In the genomic region with DNA sequence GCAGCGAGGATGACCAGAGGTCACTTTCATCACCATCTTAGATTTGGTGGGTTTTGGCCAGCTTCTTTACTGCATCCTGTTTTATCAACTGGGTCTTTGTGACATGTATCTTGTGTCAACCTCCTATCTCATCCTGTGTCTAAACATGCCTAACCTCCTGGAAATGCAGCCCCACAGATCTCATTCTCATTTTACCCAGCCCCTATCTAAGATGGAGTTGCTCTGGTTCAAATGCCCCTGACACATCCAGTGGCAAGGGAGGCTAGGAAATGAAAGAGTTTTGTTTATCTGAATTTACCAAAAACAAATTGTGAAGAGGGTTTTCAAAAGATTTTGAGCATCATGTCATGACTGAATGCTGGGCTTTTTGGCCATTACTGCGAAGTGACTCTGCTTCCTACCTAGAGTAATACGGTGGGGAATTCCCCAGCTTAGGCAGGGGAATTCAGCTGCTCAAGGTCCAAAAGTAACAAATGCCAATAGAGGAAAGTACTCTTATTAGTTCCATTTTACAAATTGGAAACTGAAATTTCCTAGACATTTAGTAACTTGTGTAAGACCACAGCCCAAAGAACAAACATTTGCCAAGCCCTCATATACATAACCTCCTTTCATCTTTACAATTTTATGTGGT, we compare ENCODE assay signal across 20 cellular contexts. TPM values are rescaled to one million over a fixed set of nuclear protein-coding genes. Genes with fewer than 3 reads are reported as not detected.
DNase-seq lines count a peak whose midpoint lies in the region; ATAC-seq and TF ChIP-seq lines count a peak whose summit lies in the region.
"Had no signal": no experiment of that assay in that cellular context is flagged by ENCODE, and none has a peak within 500 bp of the region (broad histone marks: within the 10 kb centered on the region; RNA-seq: fewer than 3 reads in every experiment).

No MANE protein-coding gene starts in this region.

- H3K36me3 ChIP-seq in mucosa of descending colon (ENCODE audit: low read depth) = no peaks in the 10 kb centered on the region
- no peaks in the 10 kb centered on the region for H3K36me3 ChIP-seq in CD8-positive, alpha-beta memory T cell (ENCODE audit: insufficient read depth, low read length)
- H3K36me3 ChIP-seq: BLaER1 treated with 17β-estradiol and CSF1 and Interleukin-3, amounts not matched to agents 10 nM and 100 nM had no signal

- ATAC-seq in activated naive CD4-positive, alpha-beta T cell treated with anti-CD3 and anti-CD28 coated beads, Interleukin-2, amount 50 U/mL, for 72 hours = peak; percentile 43 to 44
- ATAC-seq in GM19463 (IDR thresholded peaks at IDR 0.05; ENCODE audit: unreplicated experiment) (peak; percentile 89), HG03045 (IDR thresholded peaks at IDR 0.05; ENCODE audit: unreplicated experiment) (peak; percentile 46), mucosa of descending colon (no peak)
- ATAC-seq in stimulated activated naive CD8-positive, alpha-beta T cell treated with anti-CD3 and anti-CD28 coated beads, Interleukin-15, Interleukin-2, amounts not matched to agents 100 U/mL and 50 U/mL, for 24 hours = peak; percentile 46

- no peaks in the 10 kb centered on the region for H3K9me3 ChIP-seq in mucosa of descending colon
- H3K9me3 ChIP-seq in CD8-positive, alpha-beta memory T cell (ENCODE audit: low read length) = no peaks in the 10 kb centered on the region
- H3K9me3 ChIP-seq: BLaER1 treated with 17β-estradiol and CSF1 and Interleukin-3, amounts not matched to agents 10 nM and 100 nM had no signal

- H3K4me3 Mint-ChIP-seq in CD8-positive, alpha-beta memory T cell = no peak overlapping the region
- H3K4me3 Mint-ChIP-seq: IgD-negative memory B cell; T-helper 1 cell treated with Interleukin-12 subunit alpha and Interleukin-12 subunit beta and Interleukin-4 antibody, amounts not matched to agents 30 μg/mL and 1 μg/mL, for 36 hours had no signal

- no peak overlapping the region for H3K27ac Mint-ChIP-seq in activated naive CD4-positive, alpha-beta T cell treated with anti-CD3 and anti-CD28 coated beads, Interleukin-2, amount 50 U/mL, for 72 hours
- no peak overlapping the region for H3K27ac Mint-ChIP-seq in CD8-positive, alpha-beta memory T cell
- H3K27ac Mint-ChIP-seq: T-helper 1 cell treated with Interleukin-12 subunit alpha and Interleukin-12 subunit beta and Interleukin-4 antibody, amounts not matched to agents 30 μg/mL and 1 μg/mL, for 36 hours had no signal

- no peaks in the 10 kb centered on the region for H3K4me1 ChIP-seq in mucosa of descending colon (ENCODE audit: low read depth)
- no peaks in the 10 kb centered on the region for H3K4me1 ChIP-seq in CD8-positive, alpha-beta memory T cell (ENCODE audit: insufficient read depth, low read length)

- no peaks in the 10 kb centered on the region for H3K9me3 Mint-ChIP-seq in activated naive CD4-positive, alpha-beta T cell treated with anti-CD3 and anti-CD28 coated beads, Interleukin-2, amount 50 U/mL, for 72 hours
- H3K9me3 Mint-ChIP-seq in CD8-positive, alpha-beta memory T cell = peaks cover 0 to 3% (median 0%) of the 10 kb centered on the region in 5 donors
- H3K9me3 Mint-ChIP-seq: IgD-negative memory B cell; T-helper 1 cell treated with Interleukin-12 subunit alpha and Interleukin-12 subunit beta and Interleukin-4 antibody, amounts not matched to agents 30 μg/mL and 1 μg/mL, for 36 hours had no signal

- TF ChIP-seq CTCF in mucosa of descending colon (IDR thresholded peaks at IDR 0.05) = no peak

- no peaks in the 10 kb centered on the region for H3K36me3 Mint-ChIP-seq in activated naive CD4-positive, alpha-beta T cell treated with anti-CD3 and anti-CD28 coated beads, Interleukin-2, amount 50 U/mL, for 72 hours
- no peaks in the 10 kb centered on the region for H3K36me3 Mint-ChIP-seq in CD8-positive, alpha-beta memory T cell
- H3K36me3 Mint-ChIP-seq: IgD-negative memory B cell had no signal

- peaks cover 0 to 6% (median 2%) of the 10 kb centered on the region in 3 donors for H3K4me1 Mint-ChIP-seq in CD8-positive, alpha-beta memory T cell

- intact Hi-C loops in mucosa of descending colon (cut with DNase I, micrococcal nuclease) = no loop called here

- CTCF ChIA-PET in CD8-positive, alpha-beta memory T cell (lab: Charles Lee) = no interaction called here

- no peak overlapping the region for H3K4me3 ChIP-seq in mucosa of descending colon
- H3K4me3 ChIP-seq in CD8-positive, alpha-beta memory T cell (ENCODE audit: low read length) = no peak overlapping the region
- H3K4me3 ChIP-seq: BLaER1 treated with 17β-estradiol and CSF1 and Interleukin-3, amounts not matched to agents 10 nM and 100 nM had no signal

- peaks cover 16 to 56% of the 10 kb centered on the region in 2 donors for H3K27me3 Mint-ChIP-seq in CD8-positive, alpha-beta memory T cell

- POLR2A ChIA-PET in CD8-positive, alpha-beta memory T cell (lab: Charles Lee) = no interaction called here

- H3K27me3 ChIP-seq in CD8-positive, alpha-beta memory T cell (ENCODE audit: insufficient read depth, low read length, poor library complexity, severe bottlenecking) = peaks cover 6% of the 10 kb centered on the region

- DNase-seq in activated naive CD4-positive, alpha-beta T cell treated with anti-CD3 and anti-CD28 coated beads, Interleukin-2, amount 50 U/mL, for 72 hours (ENCODE audit: low spot score in 2 of 2) = no peak
- DNase-seq in activated naive CD4-positive, alpha-beta T cell (lab: John Stamatoyannopoulos, UW) = no peak
- no peak for DNase-seq in stimulated activated naive CD8-positive, alpha-beta T cell treated with anti-CD3 and anti-CD28 coated beads, Interleukin-15, Interleukin-2, amounts not matched to agents 100 U/mL and 50 U/mL, for 24 hours
- DNase-seq in mucosa of descending colon (no peak), SHP77 (lab: John Stamatoyannopoulos, UW) (no peak)
- DNase-seq in CD8-positive, alpha-beta memory T cell = no peak
- DNase-seq: GDM1; Kasumi-1; MM.1S; NCI-H1092 treated with DMSO at 0.1 percent for 48 hours; NCI-H1694; NCI-H446 treated with DMSO at 0.1 percent for 48 hours; NK-92 treated with Interleukin-12 subunit alpha and Interleukin-12 subunit beta, amount 100 ng/mL, for 24 hours; OCI-M1 had no signal

- no peak overlapping the region for H3K27ac ChIP-seq in CD8-positive, alpha-beta memory T cell (ENCODE audit: low read depth, low read length)
- H3K27ac ChIP-seq: BLaER1 treated with 17β-estradiol and CSF1 and Interleukin-3, amounts not matched to agents 10 nM and 100 nM had no signal

RNA-seq across cellular contexts. Expression of gene SPSB4, which starts 6.0 kb away (rescaled TPM):
- total RNA-seq in activated naive CD4-positive, alpha-beta T cell treated with anti-CD3 and anti-CD28 coated beads, Interleukin-2, amount 50 U/mL, for 72 hours = not detected
- under 1 TPM; 0.10 to 0.85 (median 0.17) TPM for total RNA-seq in mucosa of descending colon
- total RNA-seq in CD8-positive, alpha-beta memory T cell = not detected
- not detected for polyA plus RNA-seq in CD8-positive, alpha-beta memory T cell
- total RNA-seq: RPMI7951 had no signal
- polyA plus RNA-seq: IgD-negative memory B cell had no signal
